ENCODE assay signal across 19 cellular contexts in genomic region chrX:71954458-71954857, GRCh38. TPM values are rescaled to one million over a fixed set of nuclear protein-coding genes. Genes with fewer than 3 reads are reported as not detected.
DNase-seq lines count a peak whose midpoint lies in the region; ATAC-seq and TF ChIP-seq lines count a peak whose summit lies in the region.
"Had no signal": no experiment of that assay in that cellular context is flagged by ENCODE, and none has a peak within 500 bp of the region (broad histone marks: within the 10 kb centered on the region; RNA-seq: fewer than 3 reads in every experiment).

No MANE protein-coding gene starts in this region.

- H3K9me3 Mint-ChIP-seq in glutamatergic neuron (ENCODE audit: unreplicated experiment) (peaks cover 2% of the 10 kb centered on the region), nephron progenitor cell (peaks cover 53% of the 10 kb centered on the region)
- H3K9me3 Mint-ChIP-seq in activated CD8-positive, alpha-beta memory T cell treated with anti-CD3 and anti-CD28 coated beads, Interleukin-2, amount 10 ng/mL, durations not matched to agents 7 days and 5 days (ENCODE audit: low read depth): no peaks in the 10 kb centered on the region

- CTCF ChIA-PET in activated CD8-positive, alpha-beta memory T cell treated with anti-CD3 and anti-CD28 coated beads, Interleukin-2, amount 10 ng/mL, durations not matched to agents 7 days and 5 days (lab: Charles Lee): no interaction called here

- H3K27me3 ChIP-seq in left ventricle myocardium inferior (ENCODE audit: low read depth): no peaks in the 10 kb centered on the region
- H3K27me3 ChIP-seq in heart right ventricle: peaks cover 0 to 54% (median 0%) of the 10 kb centered on the region in 7 donors
- H3K27me3 ChIP-seq: MG63 had no signal

- H3K9me3 ChIP-seq in left ventricle myocardium inferior (replicated peaks) (no peaks in the 10 kb centered on the region), heart right ventricle (no peaks in the 10 kb centered on the region), mucosa of descending colon (no peaks in the 10 kb centered on the region)
- H3K9me3 ChIP-seq: MG63 had no signal

- H3K27ac ChIP-seq in left ventricle myocardium inferior (replicated peaks): peak overlapping the region; percentile 33
- H3K27ac ChIP-seq in heart right ventricle: peak overlapping the region in 3 of 10 donors; percentile 16 to 43 (median 19)
- H3K27ac ChIP-seq: C4-2B, RWPE1 had no signal

- 45 to 58% methylated on average over 2 of the region's 2 CpGs for WGBS in heart right ventricle, 2 donors

- peaks cover 2% of the 10 kb centered on the region for H3K27me3 Mint-ChIP-seq in glutamatergic neuron (ENCODE audit: unreplicated experiment)
- H3K27me3 Mint-ChIP-seq in nephron progenitor cell (ENCODE audit: low read depth, poor library complexity): no peaks in the 10 kb centered on the region
- no peaks in the 10 kb centered on the region for H3K27me3 Mint-ChIP-seq in activated CD8-positive, alpha-beta memory T cell treated with anti-CD3 and anti-CD28 coated beads, Interleukin-2, amount 10 ng/mL, durations not matched to agents 7 days and 5 days

- H3K27ac Mint-ChIP-seq in glutamatergic neuron (ENCODE audit: unreplicated experiment) (peak overlapping the region; percentile 55), nephron progenitor cell (peak overlapping the region; percentile 77)
- no peak overlapping the region for H3K27ac Mint-ChIP-seq in activated CD8-positive, alpha-beta memory T cell treated with anti-CD3 and anti-CD28 coated beads, Interleukin-2, amount 10 ng/mL, durations not matched to agents 7 days and 5 days

- H3K36me3 ChIP-seq in left ventricle myocardium inferior: no peaks in the 10 kb centered on the region
- H3K36me3 ChIP-seq in heart right ventricle: no peaks in the 10 kb centered on the region
- H3K36me3 ChIP-seq in mucosa of descending colon (ENCODE audit: low read depth): no peaks in the 10 kb centered on the region
- H3K36me3 ChIP-seq: MG63 had no signal

- H3K4me1 ChIP-seq in left ventricle myocardium inferior: peaks cover 8% of the 10 kb centered on the region
- peaks cover 0 to 11% (median 5%) of the 10 kb centered on the region in 9 donors for H3K4me1 ChIP-seq in heart right ventricle
- no peaks in the 10 kb centered on the region for H3K4me1 ChIP-seq in mucosa of descending colon (ENCODE audit: low read depth)

- TF ChIP-seq CTCF in left ventricle myocardium inferior (IDR thresholded peaks at IDR 0.05; ENCODE audit: borderline replicate concordance) (no peak), heart right ventricle (IDR thresholded peaks at IDR 0.05) (no peak), glutamatergic neuron (IDR thresholded peaks at IDR 0.05; ENCODE audit: partially characterized antibody, unreplicated experiment) (no peak), nephron progenitor cell (IDR thresholded peaks at IDR 0.05) (no peak), mucosa of descending colon (IDR thresholded peaks at IDR 0.05) (no peak)

- ATAC-seq in heart right ventricle (no peak), mucosa of descending colon (no peak)
- no peak for ATAC-seq in activated CD8-positive, alpha-beta memory T cell treated with anti-CD3 and anti-CD28 coated beads, Interleukin-2, amount 10 ng/mL, durations not matched to agents 7 days and 5 days

- DNase-seq in left ventricle myocardium inferior (no peak), heart right ventricle (no peak), glutamatergic neuron (no peak), nephron progenitor cell (no peak), A172 (ENCODE audit: low spot score) (no peak), mucosa of descending colon (no peak), AML-193 (lab: John Stamatoyannopoulos, UW) (no peak)
- no peak for DNase-seq in activated CD8-positive, alpha-beta memory T cell treated with anti-CD3 and anti-CD28 coated beads, Interleukin-2, amount 10 ng/mL, durations not matched to agents 7 days and 5 days
- DNase-seq: 8988T; COR-L47; DMS153; MG63; NCI-H1105; NCI-H187; NCI-H69; NK-92 treated with Interleukin-12 subunit alpha and Interleukin-12 subunit beta, amount 100 ng/mL, for 24 hours; OCI-M1 had no signal

- intact Hi-C loops in left ventricle myocardium inferior (cut with micrococcal nuclease) (no loop called here), heart right ventricle (cut with DNase I) (no loop called here), mucosa of descending colon (cut with DNase I, micrococcal nuclease) (no loop called here)

- H3K4me3 Mint-ChIP-seq in glutamatergic neuron (ENCODE audit: unreplicated experiment) (peak overlapping the region; percentile 30), nephron progenitor cell (no peak overlapping the region)
- H3K4me3 Mint-ChIP-seq in activated CD8-positive, alpha-beta memory T cell treated with anti-CD3 and anti-CD28 coated beads, Interleukin-2, amount 10 ng/mL, durations not matched to agents 7 days and 5 days: no peak overlapping the region

- H3K4me1 Mint-ChIP-seq in glutamatergic neuron (ENCODE audit: low read depth, unreplicated experiment): peaks cover 22% of the 10 kb centered on the region
- H3K4me1 Mint-ChIP-seq in nephron progenitor cell: peaks cover 68% of the 10 kb centered on the region
- H3K4me1 Mint-ChIP-seq in activated CD8-positive, alpha-beta memory T cell treated with anti-CD3 and anti-CD28 coated beads, Interleukin-2, amount 10 ng/mL, durations not matched to agents 7 days and 5 days: no peaks in the 10 kb centered on the region

- H3K4me3 ChIP-seq in left ventricle myocardium inferior (no peak overlapping the region), heart right ventricle (no peak overlapping the region), mucosa of descending colon (no peak overlapping the region)
- H3K4me3 ChIP-seq: MG63 had no signal

- H3K36me3 Mint-ChIP-seq in glutamatergic neuron (ENCODE audit: unreplicated experiment) (no peaks in the 10 kb centered on the region), nephron progenitor cell (ENCODE audit: low read depth) (no peaks in the 10 kb centered on the region)
- no peaks in the 10 kb centered on the region for H3K36me3 Mint-ChIP-seq in activated CD8-positive, alpha-beta memory T cell treated with anti-CD3 and anti-CD28 coated beads, Interleukin-2, amount 10 ng/mL, durations not matched to agents 7 days and 5 days

RNA-seq across cellular contexts. Expression of gene NHSL2, which starts 43.8 kb away (rescaled TPM):
- total RNA-seq in left ventricle myocardium inferior (3.8 TPM), heart right ventricle (1 to 10 TPM; 3.4 to 8.4 (median 6.3) TPM), glutamatergic neuron (ENCODE audit: unreplicated experiment) (7.3 TPM), mucosa of descending colon (10 to 100 TPM in 1 of 3 donors, 1 to 10 TPM in 2; 1.2 to 11.8 (median 4.8) TPM)
- 1 to 10 TPM in 1 of 2 donors, under 1 TPM in 1; 0.86 to 2.3 TPM for polyA plus RNA-seq in heart right ventricle
- total RNA-seq in A172 (2014; rRNA removed; shearing (Covaris generic)): not detected in 2 replicates
- 1 to 10 TPM in 1 of 2 experiments, under 1 TPM in 1; 0.45 to 2.2 TPM for total RNA-seq in activated CD8-positive, alpha-beta memory T cell treated with anti-CD3 and anti-CD28 coated beads, Interleukin-2, amount 10 ng/mL, durations not matched to agents 7 days and 5 days
